Comparison of ENCODE assay signal across 1 cellular context in the genomic region with DNA sequence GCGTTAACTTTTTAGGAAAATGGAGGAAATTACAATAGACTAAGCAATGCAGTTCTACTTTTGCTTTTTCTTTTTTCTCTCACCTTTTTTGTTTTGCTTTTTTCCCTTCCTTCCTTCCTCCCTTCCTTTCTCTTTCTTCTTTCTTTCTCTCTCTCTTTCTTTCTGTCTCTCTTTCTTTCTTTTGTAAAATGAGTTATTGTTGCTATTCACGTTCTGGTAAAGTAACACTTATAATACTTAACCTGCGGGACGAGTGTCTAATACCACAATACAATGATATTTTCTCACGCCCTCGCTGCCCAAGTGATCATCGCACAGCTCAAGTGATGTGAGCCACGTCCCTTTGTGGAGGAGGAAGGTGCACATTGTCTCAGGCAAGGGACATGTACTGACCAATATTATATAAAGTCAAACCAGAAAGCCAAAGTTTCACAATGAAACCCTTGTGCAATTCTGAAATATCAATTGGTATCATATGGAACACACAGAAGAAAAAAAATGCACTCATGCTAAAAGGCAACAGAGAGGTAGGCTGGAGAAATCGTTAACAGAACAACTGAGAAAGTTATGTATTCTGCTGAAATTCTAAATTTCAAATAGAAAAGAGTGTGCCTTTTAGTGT.
TF ChIP-seq lines count a peak whose summit lies in the region.

No MANE protein-coding gene starts in this region.

TF ChIP-seq in GM12878, 131 proteins besides CTCF, POLR2A, EP300 and RAD21:
- TF ChIP-seq CHD4 (IDR thresholded peaks at IDR 0.05): no peak
- TF ChIP-seq, protein P1, sequence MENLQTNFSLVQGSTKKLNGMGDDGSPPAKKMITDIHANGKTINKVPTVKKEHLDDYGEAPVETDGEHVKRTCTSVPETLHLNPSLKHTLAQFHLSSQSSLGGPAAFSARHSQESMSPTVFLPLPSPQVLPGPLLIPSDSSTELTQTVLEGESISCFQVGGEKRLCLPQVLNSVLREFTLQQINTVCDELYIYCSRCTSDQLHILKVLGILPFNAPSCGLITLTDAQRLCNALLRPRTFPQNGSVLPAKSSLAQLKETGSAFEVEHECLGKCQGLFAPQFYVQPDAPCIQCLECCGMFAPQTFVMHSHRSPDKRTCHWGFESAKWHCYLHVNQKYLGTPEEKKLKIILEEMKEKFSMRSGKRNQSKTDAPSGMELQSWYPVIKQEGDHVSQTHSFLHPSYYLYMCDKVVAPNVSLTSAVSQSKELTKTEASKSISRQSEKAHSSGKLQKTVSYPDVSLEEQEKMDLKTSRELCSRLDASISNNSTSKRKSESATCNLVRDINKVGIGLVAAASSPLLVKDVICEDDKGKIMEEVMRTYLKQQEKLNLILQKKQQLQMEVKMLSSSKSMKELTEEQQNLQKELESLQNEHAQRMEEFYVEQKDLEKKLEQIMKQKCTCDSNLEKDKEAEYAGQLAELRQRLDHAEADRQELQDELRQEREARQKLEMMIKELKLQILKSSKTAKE (IDR thresholded peaks at IDR 0.05; ENCODE audit: low read depth, poor library complexity, severe bottlenecking): no peak
- no peak for TF ChIP-seq HDAC6 (IDR thresholded peaks at IDR 0.05; ENCODE audit: unreplicated experiment)
- TF ChIP-seq TAF1 (IDR thresholded peaks at IDR 0.05; ENCODE audit: borderline replicate concordance, low read depth, low read length): no peak
- TF ChIP-seq, protein P2, sequence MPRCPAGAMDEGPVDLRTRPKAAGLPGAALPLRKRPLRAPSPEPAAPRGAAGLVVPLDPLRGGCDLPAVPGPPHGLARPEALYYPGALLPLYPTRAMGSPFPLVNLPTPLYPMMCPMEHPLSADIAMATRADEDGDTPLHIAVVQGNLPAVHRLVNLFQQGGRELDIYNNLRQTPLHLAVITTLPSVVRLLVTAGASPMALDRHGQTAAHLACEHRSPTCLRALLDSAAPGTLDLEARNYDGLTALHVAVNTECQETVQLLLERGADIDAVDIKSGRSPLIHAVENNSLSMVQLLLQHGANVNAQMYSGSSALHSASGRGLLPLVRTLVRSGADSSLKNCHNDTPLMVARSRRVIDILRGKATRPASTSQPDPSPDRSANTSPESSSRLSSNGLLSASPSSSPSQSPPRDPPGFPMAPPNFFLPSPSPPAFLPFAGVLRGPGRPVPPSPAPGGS (IDR thresholded peaks at IDR 0.05; ENCODE audit: borderline replicate concordance, insufficient read depth, low read depth, low read length, poor library complexity, severe bottlenecking): no peak
- TF ChIP-seq SPI1 (IDR thresholded peaks at IDR 0.05; ENCODE audit: borderline replicate concordance, insufficient read depth, low read depth, low read length): no peak
- TF ChIP-seq SRF (IDR thresholded peaks at IDR 0.05; ENCODE audit: low read depth in 2 of 2, low read length in 2 of 2): no peak
- TF ChIP-seq, protein P3, sequence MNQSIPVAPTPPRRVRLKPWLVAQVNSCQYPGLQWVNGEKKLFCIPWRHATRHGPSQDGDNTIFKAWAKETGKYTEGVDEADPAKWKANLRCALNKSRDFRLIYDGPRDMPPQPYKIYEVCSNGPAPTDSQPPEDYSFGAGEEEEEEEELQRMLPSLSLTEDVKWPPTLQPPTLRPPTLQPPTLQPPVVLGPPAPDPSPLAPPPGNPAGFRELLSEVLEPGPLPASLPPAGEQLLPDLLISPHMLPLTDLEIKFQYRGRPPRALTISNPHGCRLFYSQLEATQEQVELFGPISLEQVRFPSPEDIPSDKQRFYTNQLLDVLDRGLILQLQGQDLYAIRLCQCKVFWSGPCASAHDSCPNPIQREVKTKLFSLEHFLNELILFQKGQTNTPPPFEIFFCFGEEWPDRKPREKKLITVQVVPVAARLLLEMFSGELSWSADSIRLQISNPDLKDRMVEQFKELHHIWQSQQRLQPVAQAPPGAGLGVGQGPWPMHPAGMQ (IDR thresholded peaks at IDR 0.05; ENCODE audit: borderline replicate concordance): no peak
- no peak for TF ChIP-seq MEF2A (IDR thresholded peaks at IDR 0.05; ENCODE audit: insufficient read depth, low read depth, low read length)
- TF ChIP-seq POLR2AphosphoS5 (IDR thresholded peaks at IDR 0.05; ENCODE audit: low read length): no peak
- TF ChIP-seq, protein P4, sequence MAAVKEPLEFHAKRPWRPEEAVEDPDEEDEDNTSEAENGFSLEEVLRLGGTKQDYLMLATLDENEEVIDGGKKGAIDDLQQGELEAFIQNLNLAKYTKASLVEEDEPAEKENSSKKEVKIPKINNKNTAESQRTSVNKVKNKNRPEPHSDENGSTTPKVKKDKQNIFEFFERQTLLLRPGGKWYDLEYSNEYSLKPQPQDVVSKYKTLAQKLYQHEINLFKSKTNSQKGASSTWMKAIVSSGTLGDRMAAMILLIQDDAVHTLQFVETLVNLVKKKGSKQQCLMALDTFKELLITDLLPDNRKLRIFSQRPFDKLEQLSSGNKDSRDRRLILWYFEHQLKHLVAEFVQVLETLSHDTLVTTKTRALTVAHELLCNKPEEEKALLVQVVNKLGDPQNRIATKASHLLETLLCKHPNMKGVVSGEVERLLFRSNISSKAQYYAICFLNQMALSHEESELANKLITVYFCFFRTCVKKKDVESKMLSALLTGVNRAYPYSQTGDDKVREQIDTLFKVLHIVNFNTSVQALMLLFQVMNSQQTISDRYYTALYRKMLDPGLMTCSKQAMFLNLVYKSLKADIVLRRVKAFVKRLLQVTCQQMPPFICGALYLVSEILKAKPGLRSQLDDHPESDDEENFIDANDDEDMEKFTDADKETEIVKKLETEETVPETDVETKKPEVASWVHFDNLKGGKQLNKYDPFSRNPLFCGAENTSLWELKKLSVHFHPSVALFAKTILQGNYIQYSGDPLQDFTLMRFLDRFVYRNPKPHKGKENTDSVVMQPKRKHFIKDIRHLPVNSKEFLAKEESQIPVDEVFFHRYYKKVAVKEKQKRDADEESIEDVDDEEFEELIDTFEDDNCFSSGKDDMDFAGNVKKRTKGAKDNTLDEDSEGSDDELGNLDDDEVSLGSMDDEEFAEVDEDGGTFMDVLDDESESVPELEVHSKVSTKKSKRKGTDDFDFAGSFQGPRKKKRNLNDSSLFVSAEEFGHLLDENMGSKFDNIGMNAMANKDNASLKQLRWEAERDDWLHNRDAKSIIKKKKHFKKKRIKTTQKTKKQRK (IDR thresholded peaks at IDR 0.05; ENCODE audit: low read depth, low read length): no peak
- no peak for TF ChIP-seq MTA2 (IDR thresholded peaks at IDR 0.05; ENCODE audit: low read depth)
- TF ChIP-seq RFX5 (IDR thresholded peaks at IDR 0.05; ENCODE audit: low read depth, low read length): no peak
- TF ChIP-seq, protein P5, sequence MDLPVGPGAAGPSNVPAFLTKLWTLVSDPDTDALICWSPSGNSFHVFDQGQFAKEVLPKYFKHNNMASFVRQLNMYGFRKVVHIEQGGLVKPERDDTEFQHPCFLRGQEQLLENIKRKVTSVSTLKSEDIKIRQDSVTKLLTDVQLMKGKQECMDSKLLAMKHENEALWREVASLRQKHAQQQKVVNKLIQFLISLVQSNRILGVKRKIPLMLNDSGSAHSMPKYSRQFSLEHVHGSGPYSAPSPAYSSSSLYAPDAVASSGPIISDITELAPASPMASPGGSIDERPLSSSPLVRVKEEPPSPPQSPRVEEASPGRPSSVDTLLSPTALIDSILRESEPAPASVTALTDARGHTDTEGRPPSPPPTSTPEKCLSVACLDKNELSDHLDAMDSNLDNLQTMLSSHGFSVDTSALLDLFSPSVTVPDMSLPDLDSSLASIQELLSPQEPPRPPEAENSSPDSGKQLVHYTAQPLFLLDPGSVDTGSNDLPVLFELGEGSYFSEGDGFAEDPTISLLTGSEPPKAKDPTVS (IDR thresholded peaks at IDR 0.05; ENCODE audit: low read depth, low read length): no peak
- TF ChIP-seq RELA (IDR thresholded peaks at IDR 0.05; ENCODE audit: borderline replicate concordance, partially characterized antibody): no peak
- no peak for TF ChIP-seq POLR2AphosphoS2 (IDR thresholded peaks at IDR 0.05; ENCODE audit: low read depth, low read length)
